23 cellular contexts compared by ENCODE assay signal in the genomic region with DNA sequence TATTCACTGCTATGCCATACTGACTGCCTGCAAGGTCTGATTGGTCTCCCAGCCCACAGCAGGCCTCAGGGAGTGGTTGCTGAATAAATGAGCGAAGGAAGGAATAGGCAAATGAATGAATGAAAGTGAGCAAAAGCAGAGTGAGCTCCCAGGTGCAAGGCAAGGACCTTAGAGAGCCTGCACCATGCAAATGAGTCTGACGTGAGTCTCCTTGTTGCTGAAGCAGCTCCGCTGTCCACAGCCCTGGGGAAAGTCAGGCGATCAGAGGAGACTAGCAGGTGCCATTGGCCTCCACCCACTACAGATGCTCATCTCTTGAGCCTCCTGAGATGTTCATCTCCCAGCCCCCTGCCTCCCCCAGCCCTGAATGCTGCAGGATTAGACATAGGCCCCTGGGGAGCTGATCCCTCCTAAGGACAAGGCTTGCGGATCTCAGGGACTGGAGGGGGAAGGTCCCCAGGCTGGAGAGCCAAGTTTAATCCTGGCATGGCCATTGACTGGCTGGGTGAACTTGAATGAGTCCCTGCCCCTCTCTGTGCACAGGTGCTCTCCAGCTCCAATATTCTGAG. TPM values are rescaled to one million over a fixed set of nuclear protein-coding genes. Genes with fewer than 3 reads are reported as not detected.
DNase-seq lines count a peak whose midpoint lies in the region; ATAC-seq lines count a peak whose summit lies in the region.
"Had no signal": no experiment of that assay in that cellular context is flagged by ENCODE, and none has a peak within 500 bp of the region (broad histone marks: within the 10 kb centered on the region; RNA-seq: fewer than 3 reads in every experiment).

No MANE protein-coding gene starts in this region.

- no peaks in the 10 kb centered on the region for H3K27me3 Mint-ChIP-seq in memory B cell
- H3K27me3 Mint-ChIP-seq: activated naive CD8-positive, alpha-beta T cell treated with anti-CD3 and anti-CD28 coated beads, Interleukin-2, amount 50 U/mL, for 24 hours had no signal

- DNase-seq in NAMALWA (ENCODE audit: low spot score), result peak; percentile 86
- DNase-seq in memory B cell (ENCODE audit: low spot score in 2 of 2), result no peak
- DNase-seq in cardiac septum (ENCODE audit: low spot score), result no peak
- no peak for DNase-seq in substantia nigra (lab: John Stamatoyannopoulos, UW)
- DNase-seq: activated CD4-positive, alpha-beta T cell treated with anti-CD3 and anti-CD28 coated beads, Interleukin-2, amount 50 U/mL, for 48 hours; activated effector memory CD4-positive, alpha-beta T cell treated with Interleukin-2 at 50 U/mL for 16 hours; activated naive CD8-positive, alpha-beta T cell treated with anti-CD3 and anti-CD28 coated beads, Interleukin-2, amount 50 U/mL, for 24 hours; brain microvascular endothelial cell; DMS153; GF-D8; naive B cell; NCI-H187 treated with DMSO at 0.1 percent for 48 hours; NCI-H2227 treated with DMSO at 0.1 percent for 48 hours; NK-92 treated with Interleukin-12 subunit alpha and Interleukin-12 subunit beta, amount 100 ng/mL, for 24 hours; posterior cingulate gyrus; stimulated activated naive CD4-positive, alpha-beta T cell treated with Interleukin-2 at 50 U/mL for 16 hours; tibial artery had no signal

- peak overlapping the region; percentile 16 for H3K4me3 Mint-ChIP-seq in memory B cell
- H3K4me3 Mint-ChIP-seq: activated naive CD8-positive, alpha-beta T cell treated with anti-CD3 and anti-CD28 coated beads, Interleukin-2, amount 50 U/mL, for 24 hours; naive B cell; WTC11 had no signal

- H3K27ac ChIP-seq in substantia nigra (ENCODE audit: low read depth, low read length, poor library complexity, severe bottlenecking), result no peak overlapping the region
- H3K27ac ChIP-seq: brain microvascular endothelial cell, tibial artery had no signal

- ATAC-seq in GM18502 (IDR thresholded peaks at IDR 0.05; ENCODE audit: poor library complexity, unreplicated experiment), result peak; percentile 56
- ATAC-seq in HG02642 (IDR thresholded peaks at IDR 0.05; ENCODE audit: poor library complexity, unreplicated experiment), result peak; percentile 48
- ATAC-seq in memory B cell (ENCODE audit: low read depth), result peak; percentile 61
- ATAC-seq in HG03097 (IDR thresholded peaks at IDR 0.05; ENCODE audit: low FRiP score, unreplicated experiment), result no peak
- ATAC-seq in HG03139 (IDR thresholded peaks at IDR 0.05; ENCODE audit: unreplicated experiment), result no peak
- ATAC-seq: activated naive CD8-positive, alpha-beta T cell treated with anti-CD3 and anti-CD28 coated beads, Interleukin-2, amount 50 U/mL, for 24 hours; K562; WTC11 had no signal

- H3K36me3 Mint-ChIP-seq in memory B cell, result peaks cover 2% of the 10 kb centered on the region
- H3K36me3 Mint-ChIP-seq: WTC11 had no signal

- no peaks in the 10 kb centered on the region for H3K9me3 Mint-ChIP-seq in memory B cell
- H3K9me3 Mint-ChIP-seq: activated naive CD8-positive, alpha-beta T cell treated with anti-CD3 and anti-CD28 coated beads, Interleukin-2, amount 50 U/mL, for 24 hours; naive B cell; WTC11 had no signal

- peak overlapping the region; percentile 39 for H3K27ac Mint-ChIP-seq in memory B cell
- H3K27ac Mint-ChIP-seq: activated naive CD8-positive, alpha-beta T cell treated with anti-CD3 and anti-CD28 coated beads, Interleukin-2, amount 50 U/mL, for 24 hours; WTC11 had no signal

- intact Hi-C loops in cardiac septum (cut with DNase I), result no loop called here

- H3K4me1 Mint-ChIP-seq in memory B cell, result peaks cover 55% of the 10 kb centered on the region
- H3K4me1 Mint-ChIP-seq: WTC11 had no signal

RNA-seq across cellular contexts. Expression of gene GDPD5, which starts 22.1 kb away (rescaled TPM):
- 6.9 TPM for total RNA-seq in cardiac septum

RNA-seq across cellular contexts. Expression of gene SERPINH1, which starts 58.4 kb away (rescaled TPM):
- 133 TPM for total RNA-seq in cardiac septum

Comparison
In these comparisons a context has a peak if more than half of its experiments do, and no peak if none do; other contexts are left out.
1. ATAC-seq: peak in GM18502 (single experiment), HG02642 (single experiment) and memory B cell (single experiment); none in HG03097 (single experiment) and HG03139 (single experiment).